9 cellular contexts compared by ENCODE assay signal in genomic region chr7:110412614-110413013, GRCh38.
"Had no signal": no experiment of that assay in that cellular context is flagged by ENCODE, and none has a peak within 500 bp of the region (broad histone marks: within the 10 kb centered on the region; RNA-seq: fewer than 3 reads in every experiment).

No MANE protein-coding gene starts in this region.

- ATAC-seq: GM23338, HCT116 had no signal

- H3K36me3 ChIP-seq: HAP-1 had no signal

- H2AFZ ChIP-seq: GM23248, GM23338 had no signal

- H3K27ac ChIP-seq: GM23248 had no signal

- H3K9ac ChIP-seq: GM23248 had no signal

- H3K9me3 ChIP-seq: HAP-1 had no signal

- H3K4me1 ChIP-seq: HAP-1 had no signal

- H3K4me3 ChIP-seq: GM23248, GM23338, HAP-1 had no signal

- H3K4me2 ChIP-seq: GM23338 had no signal

- DNase-seq: GM23248, GOT3, H7, H9, HCEC 1CT, HFFc6 had no signal
